ENCODE assay signal across 28 cellular contexts in genomic region chr14:95841680-95842079, GRCh38. TPM values are rescaled to one million over a fixed set of nuclear protein-coding genes. Genes with fewer than 3 reads are reported as not detected.
"Had no signal": no experiment of that assay in that cellular context is flagged by ENCODE, and none has a peak within 500 bp of the region (broad histone marks: within the 10 kb centered on the region; RNA-seq: fewer than 3 reads in every experiment).

No MANE protein-coding gene starts in this region.

- H3K9me3 ChIP-seq: ascending aorta, breast epithelium, colonic mucosa had no signal

- DNase-seq: activated CD4-positive, alpha-beta memory T cell treated with anti-CD3 and anti-CD28 coated beads for 36 hours; activated CD4-positive, alpha-beta T cell treated with anti-CD3 and anti-CD28 coated beads for 36 hours; activated CD4-positive, alpha-beta T cell treated with anti-CD3 and anti-CD28 coated beads, Interleukin-2, amount 10 ng/mL, durations not matched to agents 24 days and 14 days; activated CD4-positive, CD25-positive, alpha-beta regulatory T cell; activated CD4-positive, CD25-positive, alpha-beta regulatory T cell treated with anti-CD3 and anti-CD28 coated beads, Interleukin-2, amount 50 U/mL, for 72 hours; activated CD8-positive, alpha-beta memory T cell treated with anti-CD3 and anti-CD28 coated beads, Interleukin-2, amount 50 U/mL, for 48 hours; activated gamma-delta T cell; activated naive CD4-positive, alpha-beta T cell; activated naive CD4-positive, alpha-beta T cell treated with anti-CD3 and anti-CD28 coated beads, Interleukin-2, amount 10 ng/mL, durations not matched to agents 7 days and 5 days; activated naive CD8-positive, alpha-beta T cell treated with anti-CD3 and anti-CD28 coated beads, Interleukin-2, amount 10 ng/mL, durations not matched to agents 7 days and 5 days; activated T-cell treated with anti-CD3 and anti-CD28 coated beads for 4 hours; activated T-cell treated with anti-CD3 and anti-CD28 coated beads, Interleukin-2, amount 50 U/mL, for 24 hours; activated T-cell treated with anti-CD3 and anti-CD28 coated beads, Interleukin-2, amount 50 U/mL, for 72 hours; central memory CD4-positive, alpha-beta T cell; cerebellar nuclear complex; colonic mucosa; effector CD8-positive, alpha-beta T cell; foreskin fibroblast; T-helper 2 cell had no signal

- H3K27ac Mint-ChIP-seq: activated CD4-positive, alpha-beta memory T cell treated with anti-CD3 and anti-CD28 coated beads for 36 hours; activated CD4-positive, alpha-beta T cell treated with anti-CD3 and anti-CD28 coated beads for 36 hours; activated CD4-positive, alpha-beta T cell treated with anti-CD3 and anti-CD28 coated beads, Interleukin-2, amount 10 ng/mL, durations not matched to agents 24 days and 14 days; activated naive CD4-positive, alpha-beta T cell treated with anti-CD3 and anti-CD28 coated beads, Interleukin-2, amount 10 ng/mL, durations not matched to agents 7 days and 5 days; activated naive CD4-positive, alpha-beta T cell treated with anti-CD3 and anti-CD28 coated beads, Interleukin-2, amount 50 U/mL, for 72 hours; activated naive CD8-positive, alpha-beta T cell treated with anti-CD3 and anti-CD28 coated beads, Interleukin-2, amount 10 ng/mL, durations not matched to agents 7 days and 5 days; activated T-cell treated with anti-CD3 and anti-CD28 coated beads, Interleukin-2, amount 50 U/mL, for 24 hours; activated T-cell treated with anti-CD3 and anti-CD28 coated beads, Interleukin-2, amount 50 U/mL, for 72 hours; brain had no signal

- H3K4me1 Mint-ChIP-seq: activated CD4-positive, alpha-beta T cell treated with anti-CD3 and anti-CD28 coated beads for 36 hours; activated CD4-positive, alpha-beta T cell treated with anti-CD3 and anti-CD28 coated beads, Interleukin-2, amount 10 ng/mL, durations not matched to agents 24 days and 14 days; activated naive CD4-positive, alpha-beta T cell treated with anti-CD3 and anti-CD28 coated beads, Interleukin-2, amount 10 ng/mL, durations not matched to agents 7 days and 5 days; activated naive CD8-positive, alpha-beta T cell treated with anti-CD3 and anti-CD28 coated beads, Interleukin-2, amount 10 ng/mL, durations not matched to agents 7 days and 5 days; brain had no signal

- H3K36me3 Mint-ChIP-seq: activated CD4-positive, alpha-beta memory T cell treated with anti-CD3 and anti-CD28 coated beads for 36 hours; activated naive CD4-positive, alpha-beta T cell treated with anti-CD3 and anti-CD28 coated beads, Interleukin-2, amount 10 ng/mL, durations not matched to agents 7 days and 5 days; activated naive CD4-positive, alpha-beta T cell treated with anti-CD3 and anti-CD28 coated beads, Interleukin-2, amount 50 U/mL, for 72 hours; activated naive CD8-positive, alpha-beta T cell treated with anti-CD3 and anti-CD28 coated beads, Interleukin-2, amount 10 ng/mL, durations not matched to agents 7 days and 5 days; brain had no signal

- H3K27me3 Mint-ChIP-seq: activated naive CD4-positive, alpha-beta T cell treated with anti-CD3 and anti-CD28 coated beads, Interleukin-2, amount 10 ng/mL, durations not matched to agents 7 days and 5 days had no signal

- H3K4me3 Mint-ChIP-seq: activated CD4-positive, alpha-beta memory T cell treated with anti-CD3 and anti-CD28 coated beads for 36 hours; activated CD4-positive, alpha-beta T cell treated with anti-CD3 and anti-CD28 coated beads for 36 hours; activated CD4-positive, alpha-beta T cell treated with anti-CD3 and anti-CD28 coated beads, Interleukin-2, amount 10 ng/mL, durations not matched to agents 24 days and 14 days; activated naive CD4-positive, alpha-beta T cell treated with anti-CD3 and anti-CD28 coated beads, Interleukin-2, amount 10 ng/mL, durations not matched to agents 7 days and 5 days; activated naive CD8-positive, alpha-beta T cell treated with anti-CD3 and anti-CD28 coated beads, Interleukin-2, amount 10 ng/mL, durations not matched to agents 7 days and 5 days; activated T-cell treated with anti-CD3 and anti-CD28 coated beads, Interleukin-2, amount 50 U/mL, for 24 hours; activated T-cell treated with anti-CD3 and anti-CD28 coated beads, Interleukin-2, amount 50 U/mL, for 72 hours; brain had no signal

- H3K27me3 ChIP-seq: ascending aorta, cardiac muscle cell, colonic mucosa had no signal

- H3K36me3 ChIP-seq: ascending aorta, breast epithelium, cardiac muscle cell, colonic mucosa had no signal

- ATAC-seq: activated CD4-positive, alpha-beta T cell treated with anti-CD3 and anti-CD28 coated beads for 36 hours; activated naive CD4-positive, alpha-beta T cell treated with anti-CD3 and anti-CD28 coated beads, Interleukin-2, amount 50 U/mL, for 72 hours; activated T-cell treated with anti-CD3 and anti-CD28 coated beads, Interleukin-2, amount 50 U/mL, for 72 hours had no signal

- H3K4me3 ChIP-seq: ascending aorta, breast epithelium, cardiac muscle cell, colonic mucosa had no signal

- H3K4me1 ChIP-seq: ascending aorta, breast epithelium, colonic mucosa had no signal

- H3K27ac ChIP-seq: ascending aorta, breast epithelium, cardiac muscle cell, colonic mucosa, epithelial cell of prostate had no signal

- H3K9me3 Mint-ChIP-seq: activated CD4-positive, alpha-beta memory T cell treated with anti-CD3 and anti-CD28 coated beads for 36 hours; activated CD4-positive, alpha-beta T cell treated with anti-CD3 and anti-CD28 coated beads, Interleukin-2, amount 10 ng/mL, durations not matched to agents 24 days and 14 days; activated naive CD4-positive, alpha-beta T cell treated with anti-CD3 and anti-CD28 coated beads, Interleukin-2, amount 10 ng/mL, durations not matched to agents 7 days and 5 days; activated naive CD4-positive, alpha-beta T cell treated with anti-CD3 and anti-CD28 coated beads, Interleukin-2, amount 50 U/mL, for 72 hours; activated naive CD8-positive, alpha-beta T cell treated with anti-CD3 and anti-CD28 coated beads, Interleukin-2, amount 10 ng/mL, durations not matched to agents 7 days and 5 days; activated T-cell treated with anti-CD3 and anti-CD28 coated beads, Interleukin-2, amount 50 U/mL, for 24 hours; brain had no signal

RNA-seq across cellular contexts. Expression of gene TUNAR, which starts 35.0 kb away (rescaled TPM):
- total RNA-seq: activated CD4-positive, alpha-beta memory T cell treated with anti-CD3 and anti-CD28 coated beads for 36 hours; activated CD4-positive, alpha-beta T cell treated with anti-CD3 and anti-CD28 coated beads for 36 hours; activated CD4-positive, alpha-beta T cell treated with anti-CD3 and anti-CD28 coated beads, Interleukin-2, amount 10 ng/mL, durations not matched to agents 24 days and 14 days; activated naive CD4-positive, alpha-beta T cell treated with anti-CD3 and anti-CD28 coated beads, Interleukin-2, amount 50 U/mL, for 72 hours; activated naive CD8-positive, alpha-beta T cell treated with anti-CD3 and anti-CD28 coated beads, Interleukin-2, amount 10 ng/mL, durations not matched to agents 7 days and 5 days; activated T-cell treated with anti-CD3 and anti-CD28 coated beads, Interleukin-2, amount 50 U/mL, for 72 hours; ascending aorta; dermis microvascular lymphatic vessel endothelial cell; endothelial cell of umbilical vein; T-helper 1 cell treated with Interleukin-12 subunit alpha and Interleukin-12 subunit beta and Interleukin-4 antibody, amounts not matched to agents 30 ng/mL and 1 ng/mL, for 36 hours had no signal
- polyA plus RNA-seq: endothelial cell of umbilical vein had no signal
